ENCODE assay signal across 13 cellular contexts in genomic region chr2:174327559-174327897, GRCh38. TPM values are rescaled to one million over a fixed set of nuclear protein-coding genes. Genes with fewer than 3 reads are reported as not detected.
DNase-seq lines count a peak whose midpoint lies in the region; ATAC-seq and TF ChIP-seq lines count a peak whose summit lies in the region.
"Had no signal": no experiment of that assay in that cellular context is flagged by ENCODE, and none has a peak within 500 bp of the region (broad histone marks: within the 10 kb centered on the region; RNA-seq: fewer than 3 reads in every experiment).

No MANE protein-coding gene starts in this region.

- ATAC-seq in CD4-positive, CD25-positive, alpha-beta regulatory T cell (ENCODE audit: low read depth in 2 of 2), result no peak
- no peak for ATAC-seq in central memory CD8-positive, alpha-beta T cell (replicated peaks; ENCODE audit: extremely low read depth, poor library complexity, severe bottlenecking)
- peak in 1 of 2 donors; percentile 37 for ATAC-seq in natural killer cell treated with Interleukin-12 subunit alpha and Interleukin-12 subunit beta and Interleukin-15 and Interleukin-18, amount 100 ng/mL, for 72 hours
- no peak for ATAC-seq in HG03097 (IDR thresholded peaks at IDR 0.05; ENCODE audit: low FRiP score, unreplicated experiment)

- no peak overlapping the region for H2AFZ ChIP-seq in Karpas-422 (ENCODE audit: low read length)

- peaks cover 32% of the 10 kb centered on the region for H3K4me1 ChIP-seq in CD4-positive, CD25-positive, alpha-beta regulatory T cell (ENCODE audit: control insufficient read depth, insufficient read depth, low read length, poor library complexity, severe bottlenecking)
- H3K4me1 ChIP-seq in Karpas-422 (ENCODE audit: low read length), result peaks cover 34% of the 10 kb centered on the region
- H3K4me1 ChIP-seq: SJCRH30 had no signal

- no peak overlapping the region for H3K9ac ChIP-seq in Karpas-422 (ENCODE audit: low read length)

- H3K79me2 ChIP-seq in Karpas-422 (ENCODE audit: low read length), result no peaks in the 10 kb centered on the region

- TF ChIP-seq CTCF in GM10266 (IDR thresholded peaks at IDR 0.05; ENCODE audit: control insufficient read depth, insufficient read depth, low read depth, missing control alignments), result no peak

- H3K9me3 Mint-ChIP-seq in CD4-positive, CD25-positive, alpha-beta regulatory T cell, result peaks cover 0 to 8% (median 1%) of the 10 kb centered on the region in 7 donors
- no peaks in the 10 kb centered on the region for H3K9me3 Mint-ChIP-seq in central memory CD8-positive, alpha-beta T cell
- H3K9me3 Mint-ChIP-seq in natural killer cell treated with Interleukin-12 subunit alpha and Interleukin-12 subunit beta and Interleukin-15 and Interleukin-18, amount 100 ng/mL, for 72 hours, result no peaks in the 10 kb centered on the region

- peaks cover 12 to 45% (median 29%) of the 10 kb centered on the region in 4 donors for H3K4me1 Mint-ChIP-seq in CD4-positive, CD25-positive, alpha-beta regulatory T cell
- H3K4me1 Mint-ChIP-seq in central memory CD8-positive, alpha-beta T cell, result peaks cover 20% of the 10 kb centered on the region
- peaks cover 23 to 24% of the 10 kb centered on the region in 2 donors for H3K4me1 Mint-ChIP-seq in natural killer cell treated with Interleukin-12 subunit alpha and Interleukin-12 subunit beta and Interleukin-15 and Interleukin-18, amount 100 ng/mL, for 72 hours (ENCODE audit: low read depth in 2 of 2)

- peaks cover 52% of the 10 kb centered on the region for H3K27me3 ChIP-seq in CD4-positive, CD25-positive, alpha-beta regulatory T cell (ENCODE audit: control insufficient read depth, insufficient read depth, low read length)
- no peaks in the 10 kb centered on the region for H3K27me3 ChIP-seq in Karpas-422 (ENCODE audit: low read length)
- H3K27me3 ChIP-seq: SJCRH30 had no signal

- H3K36me3 Mint-ChIP-seq in CD4-positive, CD25-positive, alpha-beta regulatory T cell, result no peaks in the 10 kb centered on the region
- peaks cover 22% of the 10 kb centered on the region for H3K36me3 Mint-ChIP-seq in central memory CD8-positive, alpha-beta T cell (ENCODE audit: insufficient read depth)
- H3K36me3 Mint-ChIP-seq in natural killer cell treated with Interleukin-12 subunit alpha and Interleukin-12 subunit beta and Interleukin-15 and Interleukin-18, amount 100 ng/mL, for 72 hours, result no peaks in the 10 kb centered on the region

- peaks cover 0 to 4% of the 10 kb centered on the region in 2 experiments for H3K9me3 ChIP-seq in CD4-positive, CD25-positive, alpha-beta regulatory T cell (ENCODE audit: control insufficient read depth in 2 of 2, low read length in 2 of 2)
- H3K9me3 ChIP-seq in Karpas-422 (ENCODE audit: low read length), result no peaks in the 10 kb centered on the region
- H3K9me3 ChIP-seq: SJCRH30 had no signal

- H3K27ac ChIP-seq in CD4-positive, CD25-positive, alpha-beta regulatory T cell (ENCODE audit: insufficient read depth, low read length, poor library complexity, severe bottlenecking), result no peak overlapping the region
- H3K27ac ChIP-seq in Karpas-422 (ENCODE audit: low read length), result no peak overlapping the region
- H3K27ac ChIP-seq: SJCRH30 had no signal

- no peak overlapping the region for H3K4me3 ChIP-seq in CD4-positive, CD25-positive, alpha-beta regulatory T cell (ENCODE audit: low read depth, low read length)
- no peak overlapping the region for H3K4me3 ChIP-seq in Karpas-422 (ENCODE audit: low read length)
- H3K4me3 ChIP-seq: SJCRH30 had no signal

- H3K36me3 ChIP-seq in CD4-positive, CD25-positive, alpha-beta regulatory T cell (ENCODE audit: control insufficient read depth, insufficient read depth, low read length), result no peaks in the 10 kb centered on the region
- H3K36me3 ChIP-seq in Karpas-422 (ENCODE audit: insufficient read depth, low read length), result no peaks in the 10 kb centered on the region
- H3K36me3 ChIP-seq: SJCRH30 had no signal

- no peak overlapping the region for H3K4me2 ChIP-seq in Karpas-422 (ENCODE audit: low read depth, low read length, poor library complexity, severe bottlenecking)

- no peaks in the 10 kb centered on the region for H4K20me1 ChIP-seq in Karpas-422 (ENCODE audit: insufficient read depth, low read depth, low read length)

- H3K27ac Mint-ChIP-seq in CD4-positive, CD25-positive, alpha-beta regulatory T cell, result no peak overlapping the region
- H3K27ac Mint-ChIP-seq in central memory CD8-positive, alpha-beta T cell (ENCODE audit: low read depth), result no peak overlapping the region
- H3K27ac Mint-ChIP-seq in natural killer cell treated with Interleukin-12 subunit alpha and Interleukin-12 subunit beta and Interleukin-15 and Interleukin-18, amount 100 ng/mL, for 72 hours, result no peak overlapping the region

- H3K27me3 Mint-ChIP-seq in CD4-positive, CD25-positive, alpha-beta regulatory T cell, result peaks cover 99% of the 10 kb centered on the region
- peaks cover 98% of the 10 kb centered on the region for H3K27me3 Mint-ChIP-seq in central memory CD8-positive, alpha-beta T cell
- peaks cover 55 to 89% of the 10 kb centered on the region in 2 donors for H3K27me3 Mint-ChIP-seq in natural killer cell treated with Interleukin-12 subunit alpha and Interleukin-12 subunit beta and Interleukin-15 and Interleukin-18, amount 100 ng/mL, for 72 hours

- H3K9me2 ChIP-seq in Karpas-422 (replicated peaks; ENCODE audit: insufficient read depth, low read length), result no peaks in the 10 kb centered on the region

- DNase-seq in CD4-positive, CD25-positive, alpha-beta regulatory T cell, result no peak
- DNase-seq in GM10266 (ENCODE audit: extremely low spot score) (peak; percentile 33), Karpas-422 (no peak), NCI-H82 treated with DMSO at 0.1 percent for 48 hours (lab: John Stamatoyannopoulos, UW; ENCODE audit: unreplicated experiment) (no peak)
- DNase-seq in central memory CD8-positive, alpha-beta T cell (ENCODE audit: low spot score in 2 of 2), result no peak
- DNase-seq in natural killer cell treated with Interleukin-12 subunit alpha and Interleukin-12 subunit beta and Interleukin-15 and Interleukin-18, amount 100 ng/mL, for 72 hours (ENCODE audit: low spot score), result no peak
- DNase-seq in activated effector memory CD4-positive, alpha-beta T cell treated with anti-CD3 and anti-CD28 coated beads, Interleukin-2, amount 50 U/mL, for 16 hours, result no peak
- DNase-seq: NCI-H1417 treated with DMSO at 0.1 percent for 48 hours, SJCRH30 had no signal

- H3K4me3 Mint-ChIP-seq in CD4-positive, CD25-positive, alpha-beta regulatory T cell, result peak overlapping the region in 3 of 4 donors; percentile 30 to 85 (median 70)
- H3K4me3 Mint-ChIP-seq in central memory CD8-positive, alpha-beta T cell, result peak overlapping the region; percentile 70
- H3K4me3 Mint-ChIP-seq in natural killer cell treated with Interleukin-12 subunit alpha and Interleukin-12 subunit beta and Interleukin-15 and Interleukin-18, amount 100 ng/mL, for 72 hours, result peak overlapping the region; percentile 79

RNA-seq across cellular contexts. Expression of gene SP9, which starts 7.2 kb away (rescaled TPM):
- not detected for total RNA-seq in CD4-positive, CD25-positive, alpha-beta regulatory T cell
- not detected for polyA plus RNA-seq in CD4-positive, CD25-positive, alpha-beta regulatory T cell
- not detected for total RNA-seq in natural killer cell treated with Interleukin-12 subunit alpha and Interleukin-12 subunit beta and Interleukin-15 and Interleukin-18, amount 100 ng/mL, for 72 hours
- total RNA-seq in Karpas-422 (2014; rRNA removed; shearing (Covaris generic); ENCODE audit: low replicate concordance), result not detected in 2 replicates
- total RNA-seq: HT1080, pulmonary artery endothelial cell, subcutaneous adipose tissue had no signal
